ENCODE assay signal across 17 cellular contexts in genomic region chr3:127222163-127222562, GRCh38. TPM values are rescaled to one million over a fixed set of nuclear protein-coding genes. Genes with fewer than 3 reads are reported as not detected.
A peak's percentile ranks its signal among the peaks of the same experiment; 100 is the strongest.
DNase-seq lines count a peak whose midpoint lies in the region; ATAC-seq and TF ChIP-seq lines count a peak whose summit lies in the region.
"Had no signal": no experiment of that assay in that cellular context is flagged by ENCODE, and none has a peak within 500 bp of the region (broad histone marks: within the 10 kb centered on the region; RNA-seq: fewer than 3 reads in every experiment).

No MANE protein-coding gene starts in this region.

- no peak overlapping the region for H3K18ac ChIP-seq in neuronal stem cell (ENCODE audit: low read length)

- ATAC-seq in HG03135 (IDR thresholded peaks at IDR 0.05; ENCODE audit: unreplicated experiment) (no peak), GM21381 (IDR thresholded peaks at IDR 0.05; ENCODE audit: unreplicated experiment) (no peak)
- ATAC-seq: CD8-positive, alpha-beta T cell; HepG2 had no signal

- H4K20me1 ChIP-seq in BLaER1 treated with 17β-estradiol and CSF1 and Interleukin-3, amounts not matched to agents 10 nM and 100 nM, result no peaks in the 10 kb centered on the region

- H3K23ac ChIP-seq in neuronal stem cell (ENCODE audit: low read depth, low read length, poor library complexity), result no peak overlapping the region

- peaks cover 19 to 33% (median 23%) of the 10 kb centered on the region in 11 experiments; a peak in 21 of 22 replicates for H3K27me3 ChIP-seq in BLaER1 treated with 17β-estradiol and CSF1 and Interleukin-3, amounts not matched to agents 10 nM and 100 nM
- H3K27me3 ChIP-seq in neuronal stem cell (ENCODE audit: control insufficient read depth in 3 of 3, insufficient read depth in 3 of 3, low read depth in 1 of 3, low read length in 3 of 3), result no peaks in the 10 kb centered on the region

- H3K36me3 ChIP-seq in BLaER1 treated with 17β-estradiol and CSF1 and Interleukin-3, amounts not matched to agents 10 nM and 100 nM, result peaks cover 0 to 7% (median 0%) of the 10 kb centered on the region in 11 experiments; a peak in 1 of 22 replicates
- no peaks in the 10 kb centered on the region for H3K36me3 ChIP-seq in KOPT-K1 (ENCODE audit: insufficient read depth, low read length)
- no peaks in the 10 kb centered on the region for H3K36me3 ChIP-seq in neuronal stem cell (replicated peaks in 1 of 2; ENCODE audit: control insufficient read depth in 2 of 2, insufficient read depth in 2 of 2, low read length in 2 of 2)

- H2AFZ ChIP-seq in neuronal stem cell (ENCODE audit: low read length), result no peak overlapping the region

- DNase-seq in GM12865 (ENCODE audit: low read depth) (no peak), neuronal stem cell (ENCODE audit: low spot score) (no peak), iPS-NIHi7 (ENCODE audit: extremely low spot score) (no peak)
- DNase-seq: ACHN; Calu3; CD8-positive, alpha-beta T cell; DMS79 treated with DMSO at 0.1 percent for 48 hours; GF-D8; GOT3; H9; KG1 had no signal

- H2BK120ac ChIP-seq in neuronal stem cell (ENCODE audit: low read depth, low read length), result no peak overlapping the region

- no peak overlapping the region for H3K4ac ChIP-seq in neuronal stem cell (ENCODE audit: low read length)

- no peak for TF ChIP-seq CTCF in GM12865 (IDR thresholded peaks at IDR 0.05; ENCODE audit: insufficient read depth, low read depth, low read length, missing control alignments)

- peak overlapping the region; percentile 65 to 91 (median 88); a peak in 21 of 22 replicates for H3K4me2 ChIP-seq in BLaER1 treated with 17β-estradiol and CSF1 and Interleukin-3, amounts not matched to agents 10 nM and 100 nM
- no peak overlapping the region for H3K4me2 ChIP-seq in neuronal stem cell (ENCODE audit: insufficient read depth, low read length, poor library complexity, severe bottlenecking)

- no CpG with 5 or more reads among the region's 4 CpGs for WGBS in neuronal stem cell (ENCODE audit: extremely low coverage in 2 of 2, insufficient read length in 2 of 2, insufficient replicate concordance in 1 of 2), 2 donors

- H3K4me1 ChIP-seq in BLaER1 treated with 17β-estradiol and CSF1 and Interleukin-3, amounts not matched to agents 10 nM and 100 nM, result peaks cover 67 to 78% (median 73%) of the 10 kb centered on the region in 10 experiments
- H3K4me1 ChIP-seq in neuronal stem cell (ENCODE audit: control insufficient read depth in 2 of 2, insufficient read depth in 1 of 2, low read depth in 1 of 2, low read length in 2 of 2), result peaks cover 0 to 15% of the 10 kb centered on the region in 2 donors

- no peak overlapping the region for H4K8ac ChIP-seq in neuronal stem cell (ENCODE audit: low read depth, low read length)

- 0 out of 22 replicates have a peak overlapping the region, but pooled peaks of 3 of the 11 experiments have one; percentile 1 to 9 (median 2) for H3K9ac ChIP-seq in BLaER1 treated with 17β-estradiol and CSF1 and Interleukin-3, amounts not matched to agents 10 nM and 100 nM
- H3K9ac ChIP-seq in neuronal stem cell (ENCODE audit: low read depth, low read length, poor library complexity), result no peak overlapping the region

- no peak overlapping the region for H2AK5ac ChIP-seq in neuronal stem cell (ENCODE audit: low read depth, low read length)

- H3K27ac ChIP-seq in BLaER1 treated with 17β-estradiol and CSF1 and Interleukin-3, amounts not matched to agents 10 nM and 100 nM, result peak overlapping the region in 6 of 11 experiments; percentile 8 to 78 (median 67); a peak in 8 of 22 replicates
- H3K27ac ChIP-seq in KOPT-K1 (ENCODE audit: low read depth, low read length, poor library complexity, severe bottlenecking) (peak overlapping the region; percentile 86), neuronal stem cell (replicated peaks; ENCODE audit: low read length) (no peak overlapping the region)

- no peak overlapping the region for H3K14ac ChIP-seq in neuronal stem cell (ENCODE audit: low read length)

- peak overlapping the region; percentile 54 for H2BK15ac ChIP-seq in neuronal stem cell (ENCODE audit: low read length)

- H2BK5ac ChIP-seq in neuronal stem cell (ENCODE audit: low read length), result no peak overlapping the region

- no peak overlapping the region for H2BK12ac ChIP-seq in neuronal stem cell (ENCODE audit: low read length)

- H4K91ac ChIP-seq in neuronal stem cell (ENCODE audit: low read depth, low read length, poor library complexity), result no peak overlapping the region

- no peaks in the 10 kb centered on the region for H3K79me1 ChIP-seq in neuronal stem cell (ENCODE audit: low read depth, low read length)

- peaks cover 22 to 28% (median 26%) of the 10 kb centered on the region in 11 experiments for H3K9me3 ChIP-seq in BLaER1 treated with 17β-estradiol and CSF1 and Interleukin-3, amounts not matched to agents 10 nM and 100 nM (replicated peaks in 1 of 11)
- H3K9me3 ChIP-seq in KOPT-K1 (ENCODE audit: insufficient read depth, low read length, poor library complexity, severe bottlenecking) (peaks cover 12% of the 10 kb centered on the region), neuronal stem cell (replicated peaks in 1 of 2; ENCODE audit: control insufficient read depth in 2 of 2, insufficient read depth in 1 of 2, low read depth in 1 of 2, low read length in 2 of 2) (peaks cover 0 to 4% of the 10 kb centered on the region in 2 donors)

- peak overlapping the region in 4 of 10 experiments; percentile 17 to 24 (median 20); a peak in 4 of 20 replicates for H3K4me3 ChIP-seq in BLaER1 treated with 17β-estradiol and CSF1 and Interleukin-3, amounts not matched to agents 10 nM and 100 nM
- H3K4me3 ChIP-seq in GM12865 (ENCODE audit: low read depth, low read length) (peak overlapping the region; percentile 8; the same call in 1 of the 2 replicates), neuronal stem cell (ENCODE audit: low read length in 2 of 2) (no peak overlapping the region)

RNA-seq across cellular contexts. Expression of gene PRR23E, which starts 29.2 kb away (rescaled TPM):
- polyA plus RNA-seq in neuronal stem cell (2013, experiment 1 of 2), result not detected
- polyA plus RNA-seq in neuronal stem cell (2013, experiment 2 of 2), result not detected
- polyA plus RNA-seq: BJ, HepG2 had no signal
